Comparison of ENCODE assay signal across 32 cellular contexts in the genomic region with DNA sequence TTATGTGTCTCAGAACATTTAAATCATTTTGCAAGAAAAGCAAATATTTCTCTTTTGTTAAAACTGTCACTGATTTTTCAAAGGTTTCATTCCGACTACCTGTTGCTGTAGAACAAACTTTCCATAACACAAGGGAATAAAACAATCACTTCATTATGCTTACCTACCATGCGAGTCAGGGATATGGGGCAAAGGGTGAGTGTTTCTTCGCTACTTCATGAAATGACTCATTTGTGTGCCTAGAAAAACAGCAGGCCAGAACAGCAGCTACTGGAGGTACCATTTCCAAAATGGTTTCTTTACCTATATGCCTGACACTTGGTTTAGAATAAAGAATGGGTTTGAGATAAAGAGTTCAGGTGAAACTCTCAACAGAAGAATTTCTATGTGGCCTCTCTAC.
"Had no signal": no experiment of that assay in that cellular context is flagged by ENCODE, and none has a peak within 500 bp of the region (broad histone marks: within the 10 kb centered on the region; RNA-seq: fewer than 3 reads in every experiment).

No MANE protein-coding gene starts in this region.

- H3K27ac ChIP-seq: adrenal gland, esophagus squamous epithelium, gastrocnemius medialis, neural progenitor cell, parathyroid adenoma, psoas muscle, right atrium auricular region, tibial nerve, VCaP had no signal

- ATAC-seq: activated CD4-positive, CD25-positive, alpha-beta regulatory T cell treated with anti-CD3 and anti-CD28 coated beads, Interleukin-2, amount 50 U/mL, for 24 hours; gastrocnemius medialis; left colon; naive thymus-derived CD4-positive, alpha-beta T cell; psoas muscle had no signal

- H3K27me3 ChIP-seq: adrenal gland, esophagus squamous epithelium, gastrocnemius medialis, neural progenitor cell, right atrium auricular region, tibial nerve had no signal

- H3K36me3 ChIP-seq: adrenal gland, esophagus squamous epithelium, gastrocnemius medialis, neural progenitor cell, right atrium auricular region, tibial nerve had no signal

- H3K4me1 ChIP-seq: adrenal gland, esophagus squamous epithelium, gastrocnemius medialis, neural progenitor cell, parathyroid adenoma, psoas muscle, right atrium auricular region, tibial nerve had no signal

- H3K4me3 ChIP-seq: adrenal gland, esophagus squamous epithelium, gastrocnemius medialis, neural progenitor cell, psoas muscle, right atrium auricular region, tibial nerve had no signal

- FAIRE-seq: endothelial cell of umbilical vein, keratinocyte, TTC549 had no signal

- DNase-seq: activated CD4-positive, alpha-beta memory T cell treated with anti-CD3 and anti-CD28 coated beads for 36 hours; activated CD4-positive, alpha-beta T cell treated with anti-CD3 and anti-CD28 coated beads for 48 hours; activated CD8-positive, alpha-beta memory T cell treated with anti-CD3 and anti-CD28 coated beads, Interleukin-2, amount 50 U/mL, for 4 hours; activated effector memory CD4-positive, alpha-beta T cell treated with anti-CD3 and anti-CD28 coated beads, Interleukin-2, amount 50 U/mL, for 16 hours; activated naive CD4-positive, alpha-beta T cell treated with anti-CD3 and anti-CD28 coated beads for 36 hours; activated naive CD8-positive, alpha-beta T cell treated with anti-CD3 and anti-CD28 coated beads for 36 hours; activated T-cell treated with anti-CD3 and anti-CD28 coated beads, Interleukin-2, amount 50 U/mL, for 1 hour; adrenal gland; aorta; caudate nucleus; cortex of kidney; esophagus squamous epithelium; gastrocnemius medialis; hippocampal formation; left colon; midbrain; naive thymus-derived CD4-positive, alpha-beta T cell; occipital lobe; psoas muscle; stimulated activated CD4-positive, alpha-beta T cell treated with anti-CD3 and anti-CD28 coated beads, Interleukin-15, amount 100 ng/mL, for 24 hours; stimulated activated CD4-positive, alpha-beta T cell treated with anti-CD3 and anti-CD28 coated beads, Interleukin-2, amount 100 ng/mL, for 24 hours; stimulated activated naive CD4-positive, alpha-beta T cell; T-helper 9 cell had no signal
